In genomic region chr1:51968632-51969031, GRCh38 we compare ENCODE assay signal across 1 cellular context.
TF ChIP-seq lines count a peak whose summit lies in the region.

No MANE protein-coding gene starts in this region.

TF ChIP-seq in IMR-90, 13 proteins besides CTCF, POLR2A, EP300 and RAD21:
- no peak for TF ChIP-seq RCOR1 (IDR thresholded peaks at IDR 0.05; ENCODE audit: insufficient replicate concordance, low read length)
- TF ChIP-seq BHLHE40 (IDR thresholded peaks at IDR 0.05; ENCODE audit: low read depth, low read length) = no peak
- no peak for TF ChIP-seq ELK1 (IDR thresholded peaks at IDR 0.05; ENCODE audit: borderline replicate concordance, low read depth, low read length)
- no peak for TF ChIP-seq CEBPB (IDR thresholded peaks at IDR 0.05; ENCODE audit: low read depth, low read length)
- TF ChIP-seq SMC3 (IDR thresholded peaks at IDR 0.05; ENCODE audit: low read depth, low read length) = no peak
- no peak for TF ChIP-seq MAZ (IDR thresholded peaks at IDR 0.05; ENCODE audit: borderline replicate concordance, low read depth, low read length)
- TF ChIP-seq MXI1 (IDR thresholded peaks at IDR 0.05; ENCODE audit: borderline replicate concordance, low read depth, low read length) = no peak
